ENCODE assay signal across 8 cellular contexts in genomic region chr15:49044002-49044401, GRCh38. TPM values are rescaled to one million over a fixed set of nuclear protein-coding genes. Genes with fewer than 3 reads are reported as not detected.
DNase-seq lines count a peak whose midpoint lies in the region; ATAC-seq, FAIRE-seq and TF ChIP-seq lines count a peak whose summit lies in the region.
"Had no signal": no experiment of that assay in that cellular context is flagged by ENCODE, and none has a peak within 500 bp of the region (broad histone marks: within the 10 kb centered on the region; RNA-seq: fewer than 3 reads in every experiment).

No MANE protein-coding gene starts in this region.

- H3K4me2 ChIP-seq in PC-9 (peak overlapping the region; percentile 92), smooth muscle cell (peak overlapping the region; percentile 98)

- no peaks in the 10 kb centered on the region for H3F3A ChIP-seq in PC-9 (ENCODE audit: insufficient read depth, low read depth)
- H3F3A ChIP-seq in smooth muscle cell (ENCODE audit: low read depth), result peaks cover 3% of the 10 kb centered on the region

- peaks cover 15% of the 10 kb centered on the region for H3K4me1 ChIP-seq in PC-9 (replicated peaks; ENCODE audit: insufficient read depth)
- H3K4me1 ChIP-seq in smooth muscle cell (ENCODE audit: low read depth), result peaks cover 22% of the 10 kb centered on the region
- peaks cover 20 to 60% (median 56%) of the 10 kb centered on the region in 4 donors for H3K4me1 ChIP-seq in esophagus muscularis mucosa

- H3K4me3 ChIP-seq in PC-9 (peak overlapping the region; percentile 67; the same call in 1 of the 2 replicates), fibroblast of the aortic adventitia (ENCODE audit: low read depth, low read length) (peak overlapping the region; percentile 94), smooth muscle cell (peak overlapping the region; percentile 89), esophagus muscularis mucosa (peak overlapping the region in 2 of 4 donors; percentile 81 to 97)

- WGBS in smooth muscle cell (ENCODE audit: low lambda C conversion rate), result 87% methylated on average over 3 of the region's 3 CpGs
- 73% methylated on average over 3 of the region's 3 CpGs for WGBS in esophagus muscularis mucosa

- H4K20me1 ChIP-seq in PC-9 (ENCODE audit: insufficient read depth) (no peaks in the 10 kb centered on the region), smooth muscle cell (ENCODE audit: low read depth) (peaks cover 61% of the 10 kb centered on the region)

- DNase-seq in GM19239 (ENCODE audit: insufficient read length, low spot score) (no peak), PC-9 (no peak), fibroblast of the aortic adventitia (ENCODE audit: low read depth) (no peak), smooth muscle cell (lab: John Stamatoyannopoulos, UW; ENCODE audit: unreplicated experiment) (no peak), NCI-H510A (lab: John Stamatoyannopoulos, UW) (no peak), esophagus muscularis mucosa (ENCODE audit: extremely low spot score) (no peak)
- DNase-seq: T-helper 17 cell had no signal

- TF ChIP-seq POLR2A in esophagus muscularis mucosa (IDR thresholded peaks at IDR 0.05; ENCODE audit: low read depth), result no peak

- TF ChIP-seq CTCF in PC-9 (conservative IDR thresholded peaks at IDR 0.05) (no peak), fibroblast of the aortic adventitia (IDR thresholded peaks at IDR 0.05; ENCODE audit: insufficient read depth, low read length) (no peak), smooth muscle cell (IDR thresholded peaks at IDR 0.05; ENCODE audit: borderline replicate concordance, insufficient read depth, poor library complexity, severe bottlenecking) (no peak), esophagus muscularis mucosa (IDR thresholded peaks at IDR 0.05) (no peak)

- no peaks in the 10 kb centered on the region for H3K36me3 ChIP-seq in PC-9 (ENCODE audit: low read depth)
- H3K36me3 ChIP-seq in smooth muscle cell (ENCODE audit: low read depth), result no peaks in the 10 kb centered on the region
- no peaks in the 10 kb centered on the region for H3K36me3 ChIP-seq in esophagus muscularis mucosa

- H3K79me2 ChIP-seq in PC-9 (ENCODE audit: low read depth), result peaks cover 54% of the 10 kb centered on the region
- H3K79me2 ChIP-seq in smooth muscle cell (ENCODE audit: low read depth), result peaks cover 70% of the 10 kb centered on the region

- peak; percentile 8 for FAIRE-seq in GM19239 (lab: Jason Lieb, UNC)

- intact Hi-C loops in PC-9 (cut with micrococcal nuclease; ENCODE audit: unreplicated experiment) (loop anchor here (10.0 kb wide), 1 partner anchor 709 kb away; the partner anchor contains the start of gene DUT), esophagus muscularis mucosa (cut with DNase I) (no loop called here)

- H2AFZ ChIP-seq in PC-9, result no peak overlapping the region
- H2AFZ ChIP-seq in smooth muscle cell (ENCODE audit: low read depth), result no peak overlapping the region

- BruUV-seq in PC-9 (replicated peaks; lab: Mats Ljungman, UMichigan), result no TSS peak

- no peaks in the 10 kb centered on the region for H3K27me3 ChIP-seq in PC-9 (ENCODE audit: insufficient read depth, low read depth)
- no peaks in the 10 kb centered on the region for H3K27me3 ChIP-seq in smooth muscle cell (ENCODE audit: low read depth)
- H3K27me3 ChIP-seq in esophagus muscularis mucosa, result no peaks in the 10 kb centered on the region

- CTCF ChIA-PET in PC-9 (lab: Charles Lee), result no interaction called here

- TF ChIP-seq EP300 in esophagus muscularis mucosa (IDR thresholded peaks at IDR 0.05), result no peak

- H3K9me3 ChIP-seq in PC-9 (ENCODE audit: insufficient read depth, low read depth), result no peaks in the 10 kb centered on the region
- no peaks in the 10 kb centered on the region for H3K9me3 ChIP-seq in smooth muscle cell (replicated peaks; ENCODE audit: low read depth)
- no peaks in the 10 kb centered on the region for H3K9me3 ChIP-seq in esophagus muscularis mucosa

- POLR2A ChIA-PET in PC-9 (lab: Charles Lee; ENCODE audit: unreplicated experiment), result no interaction called here

- H3K9ac ChIP-seq in smooth muscle cell (ENCODE audit: low read depth), result peak overlapping the region; percentile 86

- ATAC-seq in GM18519 (IDR thresholded peaks at IDR 0.05; ENCODE audit: low FRiP score, unreplicated experiment), result no peak
- ATAC-seq: T-helper 17 cell had no signal

- H3K27ac ChIP-seq in PC-9 (no peak overlapping the region), smooth muscle cell (ENCODE audit: low read depth) (no peak overlapping the region), esophagus muscularis mucosa (replicated peaks in 1 of 4) (no peak overlapping the region)

- H3K9me2 ChIP-seq in PC-9 (ENCODE audit: insufficient read depth), result no peaks in the 10 kb centered on the region

RNA-seq across cellular contexts. Expression of gene SECISBP2L, which starts 2.2 kb away (rescaled TPM):
- 31.2 and 33.2 TPM in 2 replicates for total RNA-seq in PC-9 (2021)
- total RNA-seq in fibroblast of the aortic adventitia (ENCODE audit: low replicate concordance), result 45.7 and 48.9 TPM in 2 replicates
- total RNA-seq in smooth muscle cell, result 24.0 and 38.9 TPM in 2 replicates
- polyA plus RNA-seq in smooth muscle cell, result 12.2 and 13.7 TPM in 2 replicates
- total RNA-seq in esophagus muscularis mucosa, result 10 to 100 TPM; 40.3 to 54.0 (median 44.0) TPM
